Comparison of ENCODE assay signal across 8 cellular contexts in the genomic region with DNA sequence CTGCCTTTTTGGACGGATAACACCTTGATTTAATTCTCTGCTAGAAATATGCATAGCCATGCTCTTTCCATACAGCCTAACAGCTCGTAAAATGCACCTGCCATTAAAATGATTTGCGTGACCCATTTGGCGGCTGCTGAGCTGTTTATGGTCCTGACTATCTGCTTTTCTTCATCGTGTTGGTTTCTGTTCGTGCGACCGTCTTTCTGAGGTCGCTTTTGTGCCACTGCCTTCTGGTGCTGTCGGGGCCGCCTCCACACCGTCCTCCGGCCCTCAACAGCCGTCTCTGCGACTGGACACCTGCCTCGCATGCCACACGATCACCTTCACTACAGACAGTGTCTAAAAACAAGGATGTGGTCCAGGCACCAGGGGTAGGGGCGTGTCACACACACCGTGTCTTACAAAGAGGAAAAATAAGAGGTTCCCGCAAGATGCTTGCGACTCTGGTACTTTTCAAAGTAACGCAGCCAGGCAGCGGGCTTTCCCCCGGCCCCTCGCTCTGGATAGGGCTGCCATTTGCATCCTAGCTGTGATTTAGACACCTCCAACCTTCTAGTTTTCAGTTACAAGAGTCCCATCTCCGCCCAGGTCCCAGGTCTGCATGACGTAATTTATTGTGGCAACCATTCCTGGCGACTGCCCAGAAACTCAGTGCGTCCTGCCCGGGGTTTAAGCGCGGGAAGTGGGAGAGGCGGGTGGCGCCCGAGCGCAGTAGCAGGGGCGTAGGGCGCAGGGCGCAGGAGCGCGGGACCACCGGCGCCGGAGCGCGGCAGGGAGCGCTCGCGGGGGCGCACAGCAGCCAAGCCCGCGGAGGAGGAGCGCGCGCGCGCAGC. TPM values are rescaled to one million over a fixed set of nuclear protein-coding genes. Genes with fewer than 3 reads are reported as not detected.
DNase-seq lines count a peak whose midpoint lies in the region; ATAC-seq lines count a peak whose summit lies in the region.

A gene (plus strand): TSS at position 629 of the 836 bp plus-strand sequence. CDS start 208 bp downstream, outside the sequence.

- peak; percentile 1 for DNase-seq in activated T-cell treated with anti-CD3 and anti-CD28 coated beads for 48 hours (ENCODE audit: low read depth)
- DNase-seq in activated T-cell treated with anti-CD3 and anti-CD28 coated beads for 4 hours: no peak
- peak; percentile 92 for DNase-seq in NCI-H748 (lab: John Stamatoyannopoulos, UW; ENCODE audit: unreplicated experiment)
- DNase-seq in dermis blood vessel endothelial cell: peak; percentile 28
- DNase-seq in memory B cell (ENCODE audit: low spot score in 2 of 2): no peak
- peak; percentile 53 to 82 for DNase-seq in aorta
- no peak for DNase-seq in T-helper 9 cell

- no peaks in the 10 kb centered on the region for H3K4me1 ChIP-seq in aorta (ENCODE audit: control insufficient read depth in 1 of 2, insufficient read depth in 2 of 2, low read length in 2 of 2)

- peak within 1 kb of the TSS in 1 of 2 donors; percentile 5 for H3K4me3 ChIP-seq in aorta (ENCODE audit: low read length in 2 of 2)

- no peak within 1 kb of the TSS for H3K27ac Mint-ChIP-seq in memory B cell

- H3K27me3 ChIP-seq in aorta (ENCODE audit: control insufficient read depth in 1 of 2, insufficient read depth in 2 of 2, low read length in 1 of 2): no peaks in the 10 kb centered on the region

- intact Hi-C loops in aorta (cut with DNase I): no loop called here

- peak within 1 kb of the TSS; percentile 66 for H3K4me3 Mint-ChIP-seq in memory B cell

- H3K27me3 Mint-ChIP-seq in memory B cell: peaks cover 14% of the 10 kb centered on the region

- 7 to 8% methylated on average over 54 to 57 of the region's 57 CpGs for WGBS in aorta, 2 donors

- no peak for ATAC-seq in memory B cell (ENCODE audit: low read depth)
- peak; percentile 24 for ATAC-seq in aorta (ENCODE audit: low FRiP score)
- no peak for ATAC-seq in HG02571 (IDR thresholded peaks at IDR 0.05; ENCODE audit: unreplicated experiment)

- no peak within 1 kb of the TSS for H3K27ac ChIP-seq in aorta (ENCODE audit: low read depth in 1 of 2, low read length in 2 of 2)

- H3K36me3 ChIP-seq in aorta (ENCODE audit: control insufficient read depth in 1 of 2, insufficient read depth in 2 of 2, low read length in 1 of 2): no peaks in the 10 kb centered on the region

- H3K36me3 Mint-ChIP-seq in memory B cell: peaks cover 2% of the 10 kb centered on the region

- H3K9me3 ChIP-seq in aorta (ENCODE audit: control insufficient read depth, low read length): no peaks in the 10 kb centered on the region

- H3K9me3 Mint-ChIP-seq in memory B cell: peaks cover 4% of the 10 kb centered on the region

- H3K4me1 Mint-ChIP-seq in memory B cell: peaks cover 4% of the 10 kb centered on the region

RNA-seq across cellular contexts. Expression of the gene that starts here (rescaled TPM):
- total RNA-seq in dermis blood vessel endothelial cell: not detected in 2 replicates
- total RNA-seq in aorta: not detected
- polyA plus RNA-seq in aorta: not detected

Comparison
In these comparisons a context has a peak if more than half of its experiments do, and no peak if none do; other contexts are left out.
1. DNase-seq: peak in activated T-cell treated with anti-CD3 and anti-CD28 coated beads for 48 hours (single experiment) and NCI-H748 (single experiment); none in activated T-cell treated with anti-CD3 and anti-CD28 coated beads for 4 hours (single experiment), memory B cell (0 of 2) and T-helper 9 cell (single experiment).
2. Peak in DNase-seq in dermis blood vessel endothelial cell; RNA of the gene not detected or under 1 TPM.
3. Peak in DNase-seq and ATAC-seq in aorta; RNA of the gene not detected or under 1 TPM.